27 cellular contexts compared by ENCODE assay signal in the genomic region with DNA sequence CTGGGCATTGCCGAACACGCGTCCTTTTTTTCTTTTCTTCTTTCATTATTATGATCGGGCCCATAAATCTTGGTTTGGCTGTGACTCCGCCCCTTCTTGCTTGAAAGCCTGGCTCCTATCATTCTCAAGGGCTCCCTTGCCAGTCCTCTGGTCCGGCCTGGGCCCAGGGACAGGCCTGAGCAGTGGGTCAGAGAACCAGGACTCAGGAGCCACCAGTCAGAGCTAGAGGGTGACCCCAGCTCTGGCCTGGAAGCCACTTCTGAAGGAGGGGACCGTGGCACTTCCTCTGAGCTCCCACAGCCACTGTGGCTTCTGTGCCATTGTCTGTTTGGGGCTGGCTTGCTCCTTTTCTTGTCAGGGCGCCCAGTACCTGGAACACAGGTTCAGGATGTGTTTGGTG. TPM values are rescaled to one million over a fixed set of nuclear protein-coding genes. Genes with fewer than 3 reads are reported as not detected.
"Had no signal": no experiment of that assay in that cellular context is flagged by ENCODE, and none has a peak within 500 bp of the region (broad histone marks: within the 10 kb centered on the region; RNA-seq: fewer than 3 reads in every experiment).

No MANE protein-coding gene starts in this region.

- H3K36me3 Mint-ChIP-seq: T-cell had no signal

- DNase-seq: activated B cell treated with CpG ODN at 0.5 μM for 24 hours; activated CD4-positive, alpha-beta T cell treated with anti-CD3 and anti-CD28 coated beads for 1 hour; activated CD4-positive, alpha-beta T cell treated with anti-CD3 and anti-CD28 coated beads, Interleukin-2, amount 10 ng/mL, durations not matched to agents 24 days and 14 days; activated CD4-positive, alpha-beta T cell treated with anti-CD3 and anti-CD28 coated beads, Interleukin-2, amount 50 U/mL, for 48 hours; activated CD8-positive, alpha-beta memory T cell treated with anti-CD3 and anti-CD28 coated beads, Interleukin-2, amount 10 ng/mL, durations not matched to agents 7 days and 5 days; activated gamma-delta T cell treated with Interleukin-2 at 50 U/mL for 16 hours; activated naive CD4-positive, alpha-beta T cell treated with anti-CD3 and anti-CD28 coated beads, Interleukin-2, amount 50 U/mL, for 16 hours; activated naive CD8-positive, alpha-beta T cell treated with anti-CD3 and anti-CD28 coated beads, Interleukin-2, amount 10 ng/mL, durations not matched to agents 7 days and 5 days; activated T-cell treated with anti-CD3 and anti-CD28 coated beads, Interleukin-2, amount 50 U/mL, for 4 hours; body of pancreas; MV-4-11; NCI-H1092 treated with DMSO at 0.1 percent for 48 hours; NCI-H1436; NCI-H1694 treated with DMSO at 0.1 percent for 48 hours; NCI-H2029 treated with DMSO at 0.1 percent for 48 hours; NCI-H345; NCI-H510A; NCI-H526 treated with DMSO at 0.1 percent for 48 hours; T-cell; T-helper 2 cell; T1000 had no signal

- H3K9ac ChIP-seq: KMS-11 had no signal

- H3K27ac Mint-ChIP-seq: activated B cell treated with CpG ODN at 0.5 μM for 24 hours; activated CD4-positive, alpha-beta T cell treated with anti-CD3 and anti-CD28 coated beads, Interleukin-2, amount 10 ng/mL, durations not matched to agents 24 days and 14 days; activated CD8-positive, alpha-beta memory T cell treated with anti-CD3 and anti-CD28 coated beads, Interleukin-2, amount 10 ng/mL, durations not matched to agents 7 days and 5 days; activated naive CD8-positive, alpha-beta T cell treated with anti-CD3 and anti-CD28 coated beads, Interleukin-2, amount 10 ng/mL, durations not matched to agents 7 days and 5 days had no signal

- H3K27ac ChIP-seq: ascending aorta, body of pancreas, KMS-11, SK-N-MC had no signal

- H3K36me3 ChIP-seq: ascending aorta had no signal

- ATAC-seq: activated CD8-positive, alpha-beta memory T cell treated with anti-CD3 and anti-CD28 coated beads, Interleukin-2, amount 10 ng/mL, durations not matched to agents 7 days and 5 days; activated T-cell treated with anti-CD3 and anti-CD28 coated beads, Interleukin-2, amount 50 U/mL, for 4 hours; body of pancreas; T-cell had no signal

- H3K4me3 ChIP-seq: ascending aorta, body of pancreas had no signal

- H3K4me3 Mint-ChIP-seq: activated B cell treated with CpG ODN at 0.5 μM for 24 hours; activated CD4-positive, alpha-beta T cell treated with anti-CD3 and anti-CD28 coated beads, Interleukin-2, amount 10 ng/mL, durations not matched to agents 24 days and 14 days; activated CD8-positive, alpha-beta memory T cell treated with anti-CD3 and anti-CD28 coated beads, Interleukin-2, amount 10 ng/mL, durations not matched to agents 7 days and 5 days; activated naive CD8-positive, alpha-beta T cell treated with anti-CD3 and anti-CD28 coated beads, Interleukin-2, amount 10 ng/mL, durations not matched to agents 7 days and 5 days; activated T-cell treated with anti-CD3 and anti-CD28 coated beads, Interleukin-2, amount 50 U/mL, for 4 hours; T-cell had no signal

- H3K4me1 Mint-ChIP-seq: activated B cell treated with CpG ODN at 0.5 μM for 24 hours; activated CD4-positive, alpha-beta T cell treated with anti-CD3 and anti-CD28 coated beads, Interleukin-2, amount 10 ng/mL, durations not matched to agents 24 days and 14 days; activated CD8-positive, alpha-beta memory T cell treated with anti-CD3 and anti-CD28 coated beads, Interleukin-2, amount 10 ng/mL, durations not matched to agents 7 days and 5 days; activated naive CD8-positive, alpha-beta T cell treated with anti-CD3 and anti-CD28 coated beads, Interleukin-2, amount 10 ng/mL, durations not matched to agents 7 days and 5 days had no signal

- H3K9me3 ChIP-seq: ascending aorta, body of pancreas had no signal

- H3K4me2 ChIP-seq: KMS-11 had no signal

- H3K4me1 ChIP-seq: ascending aorta had no signal

RNA-seq across cellular contexts. Expression of gene SCRT2, which starts 32.1 kb away (rescaled TPM):
- total RNA-seq: activated B cell treated with CpG ODN at 0.5 μM for 24 hours; activated CD4-positive, alpha-beta T cell treated with anti-CD3 and anti-CD28 coated beads, Interleukin-2, amount 10 ng/mL, durations not matched to agents 24 days and 14 days; activated CD8-positive, alpha-beta memory T cell treated with anti-CD3 and anti-CD28 coated beads, Interleukin-2, amount 10 ng/mL, durations not matched to agents 7 days and 5 days; activated naive CD8-positive, alpha-beta T cell treated with anti-CD3 and anti-CD28 coated beads, Interleukin-2, amount 10 ng/mL, durations not matched to agents 7 days and 5 days; activated T-cell treated with anti-CD3 and anti-CD28 coated beads, Interleukin-2, amount 50 U/mL, for 4 hours; ascending aorta; MCF 10A; OCI-LY7; RPMI7951; T-cell had no signal
